ENCODE assay signal across 14 cellular contexts in genomic region chr7:3162286-3162685, GRCh38.
A peak's percentile ranks its signal among the peaks of the same experiment; 100 is the strongest.
DNase-seq lines count a peak whose midpoint lies in the region; ATAC-seq and TF ChIP-seq lines count a peak whose summit lies in the region.
"Had no signal": no experiment of that assay in that cellular context is flagged by ENCODE, and none has a peak within 500 bp of the region (broad histone marks: within the 10 kb centered on the region; RNA-seq: fewer than 3 reads in every experiment).

No MANE protein-coding gene starts in this region.

- peaks cover 2% of the 10 kb centered on the region for H3K9me3 Mint-ChIP-seq in CD8-positive, alpha-beta T cell

- H3K4me3 Mint-ChIP-seq in CD8-positive, alpha-beta T cell, result no peak overlapping the region

- H3K36me3 ChIP-seq in BE2C, result no peaks in the 10 kb centered on the region
- H3K36me3 ChIP-seq in CD8-positive, alpha-beta T cell (ENCODE audit: insufficient read depth, low read length), result no peaks in the 10 kb centered on the region
- H3K36me3 ChIP-seq: neutrophil, stomach had no signal

- CTCF ChIA-PET in CD8-positive, alpha-beta T cell (lab: Charles Lee), result interaction anchor here (0.8 to 0.9 kb wide), 2 partner anchors 275 to 298 kb away, joined by 3 read pairs; no protein-coding TSS in a partner anchor

- no peaks in the 10 kb centered on the region for H3K27me3 ChIP-seq in BE2C
- no peaks in the 10 kb centered on the region for H3K27me3 ChIP-seq in CD8-positive, alpha-beta T cell (ENCODE audit: insufficient read depth, low read length)

- POLR2A ChIA-PET in CD8-positive, alpha-beta T cell (lab: Charles Lee), result no interaction called here

- H3K9me3 ChIP-seq in BE2C, result no peaks in the 10 kb centered on the region
- no peaks in the 10 kb centered on the region for H3K9me3 ChIP-seq in CD8-positive, alpha-beta T cell (ENCODE audit: low read length)
- H3K9me3 ChIP-seq: neutrophil, stomach had no signal

- TF ChIP-seq CTCF in BE2C (IDR thresholded peaks at IDR 0.05; ENCODE audit: low read depth, low read length) (0 out of 2 replicates have a peak, but pooled peaks have one; percentile 21), GM12864 (IDR thresholded peaks at IDR 0.05; ENCODE audit: low read depth, low read length, missing control alignments) (peak; percentile 29), epithelial cell of proximal tubule (conservative IDR thresholded peaks at IDR 0.05; ENCODE audit: low read depth, low read length) (peak; percentile 40)
- no peak for TF ChIP-seq CTCF in CD8-positive, alpha-beta T cell (IDR thresholded peaks at IDR 0.05)

- H3K4me3 ChIP-seq in BE2C (ENCODE audit: low read depth, low read length) (no peak overlapping the region), GM12864 (ENCODE audit: low read depth, low read length) (no peak overlapping the region), epithelial cell of proximal tubule (ENCODE audit: low read depth, low read length) (no peak overlapping the region)
- no peak overlapping the region for H3K4me3 ChIP-seq in CD8-positive, alpha-beta T cell (ENCODE audit: low read depth, low read length)
- H3K4me3 ChIP-seq: stomach had no signal

- intact Hi-C loops in CD8-positive, alpha-beta T cell (cut with DNase I, micrococcal nuclease), result no loop called here
- intact Hi-C loops in sciatic nerve (cut with DNase I), result no loop called here

- H3K4me1 ChIP-seq in BE2C, result no peaks in the 10 kb centered on the region
- H3K4me1 ChIP-seq in CD8-positive, alpha-beta T cell (ENCODE audit: insufficient read depth, low read length), result no peaks in the 10 kb centered on the region

- H3K27ac Mint-ChIP-seq in CD8-positive, alpha-beta T cell, result no peak overlapping the region

- H3K27me3 Mint-ChIP-seq in CD8-positive, alpha-beta T cell (ENCODE audit: low read depth), result peaks cover 3% of the 10 kb centered on the region

- no peak overlapping the region for H3K27ac ChIP-seq in CD8-positive, alpha-beta T cell (ENCODE audit: low read depth, low read length)
- H3K27ac ChIP-seq: neutrophil, stomach had no signal

- H3K36me3 Mint-ChIP-seq in CD8-positive, alpha-beta T cell, result no peaks in the 10 kb centered on the region

- DNase-seq in BE2C (no peak), GM12864 (ENCODE audit: low read depth) (no peak), NOMO-1 (lab: John Stamatoyannopoulos, UW; ENCODE audit: unreplicated experiment in 2 of 2) (peak; percentile 49 to 53), epithelial cell of proximal tubule (ENCODE audit: low read depth) (no peak), GM19240 (ENCODE audit: insufficient read length, low spot score) (no peak), sciatic nerve (ENCODE audit: low spot score) (no peak)
- DNase-seq in CD8-positive, alpha-beta T cell, result no peak
- DNase-seq: activated naive CD4-positive, alpha-beta T cell; DMS79 treated with DMSO at 0.1 percent for 48 hours; NCI-H2029; stomach had no signal

- ATAC-seq in GM21360 (IDR thresholded peaks at IDR 0.05; ENCODE audit: unreplicated experiment), result no peak
- ATAC-seq in CD8-positive, alpha-beta T cell, result no peak
- ATAC-seq in sciatic nerve, result no peak
- ATAC-seq: left lobe of liver had no signal

- peaks cover 2% of the 10 kb centered on the region for H3K4me1 Mint-ChIP-seq in CD8-positive, alpha-beta T cell (ENCODE audit: low read depth)

Comparison
In these comparisons a context has a peak if more than half of its experiments do, and no peak if none do; other contexts are left out.
1. DNase-seq: peak in NOMO-1 (2 of 2); none in BE2C (single experiment), GM12864 (single experiment), epithelial cell of proximal tubule (single experiment), GM19240 (single experiment), CD8-positive, alpha-beta T cell (0 of 7) and sciatic nerve (single experiment).